Comparison of ENCODE assay signal across 18 cellular contexts in the genomic region with DNA sequence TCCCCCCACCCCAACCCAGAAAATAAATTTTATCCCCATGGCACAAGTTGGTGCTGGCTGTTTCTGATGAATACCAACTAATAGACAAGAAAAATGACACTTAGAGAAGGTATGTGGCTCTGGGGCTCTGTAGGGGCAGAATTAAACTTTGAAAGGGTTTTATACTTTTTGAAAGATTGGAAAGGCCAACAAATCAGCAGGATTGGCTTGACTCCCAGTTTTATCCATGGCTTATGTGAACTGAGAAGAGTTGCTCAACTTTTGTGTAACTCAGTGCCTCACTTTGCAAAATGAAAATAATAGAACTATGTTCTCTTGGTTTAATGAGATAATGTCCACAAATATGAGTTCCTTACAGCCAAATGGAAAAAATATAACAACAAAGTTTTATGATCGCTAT.
"Had no signal": no experiment of that assay in that cellular context is flagged by ENCODE, and none has a peak within 500 bp of the region (broad histone marks: within the 10 kb centered on the region; RNA-seq: fewer than 3 reads in every experiment).

No MANE protein-coding gene starts in this region.

- DNase-seq: activated CD4-positive, alpha-beta memory T cell treated with anti-CD3 and anti-CD28 coated beads for 36 hours; activated CD4-positive, alpha-beta T cell treated with anti-CD3 and anti-CD28 coated beads for 4 hours; activated naive CD4-positive, alpha-beta T cell treated with Interleukin-2 at 50 U/mL for 16 hours; activated naive CD8-positive, alpha-beta T cell treated with anti-CD3 and anti-CD28 coated beads, Interleukin-2, amount 10 ng/mL, durations not matched to agents 7 days and 5 days; anterior cingulate cortex; cerebellar nuclear complex; effector memory CD4-positive, alpha-beta T cell; esophagus squamous epithelium; gastrocnemius medialis; kidney; occipital lobe; retina; stimulated activated CD4-positive, alpha-beta T cell treated with anti-CD3 and anti-CD28 coated beads, Interleukin-2, amount 100 ng/mL, for 24 hours; stimulated activated naive CD4-positive, alpha-beta T cell treated with Interleukin-2 at 50 U/mL for 16 hours; substantia nigra; tibial artery had no signal

- ATAC-seq: gastrocnemius medialis, left lobe of liver, WTC11 had no signal

- H3K4me3 ChIP-seq: esophagus squamous epithelium, gastrocnemius medialis, tibial artery had no signal
